Comparison of ENCODE assay signal across 23 cellular contexts in the genomic region with DNA sequence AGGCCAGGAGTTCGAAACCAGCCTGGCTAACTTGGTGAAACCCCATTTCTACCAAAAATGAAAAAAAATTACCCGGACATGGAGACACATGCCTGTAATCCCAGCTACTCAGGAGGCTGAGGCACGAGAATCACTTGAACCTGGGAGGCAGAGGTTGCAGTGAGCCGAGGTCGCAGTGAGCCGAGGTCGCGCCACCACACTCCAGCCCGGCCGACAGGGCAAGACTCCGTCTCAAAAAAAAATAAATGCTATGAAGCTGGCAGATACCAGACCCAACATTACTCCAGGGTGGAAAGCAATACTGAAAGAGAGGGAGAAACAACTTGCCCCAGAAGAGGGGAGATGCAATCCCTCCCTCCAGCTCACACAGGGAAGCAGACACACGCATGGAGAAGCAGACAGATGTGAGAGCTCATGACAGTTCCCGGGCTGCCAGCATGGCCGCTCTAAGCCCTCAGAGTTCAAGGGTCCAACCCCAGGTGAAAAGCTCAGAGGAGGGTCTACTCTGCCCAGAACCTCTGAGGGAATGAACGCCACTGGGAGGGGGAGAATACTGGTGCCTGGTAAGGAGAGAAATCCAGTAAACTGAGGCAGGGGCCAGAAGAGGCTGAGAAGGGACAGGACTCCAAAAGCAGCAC. TPM values are rescaled to one million over a fixed set of nuclear protein-coding genes. Genes with fewer than 3 reads are reported as not detected.
DNase-seq lines count a peak whose midpoint lies in the region; ATAC-seq and TF ChIP-seq lines count a peak whose summit lies in the region.
"Had no signal": no experiment of that assay in that cellular context is flagged by ENCODE, and none has a peak within 500 bp of the region (broad histone marks: within the 10 kb centered on the region; RNA-seq: fewer than 3 reads in every experiment).

No MANE protein-coding gene starts in this region.

- no peak overlapping the region for H4K8ac ChIP-seq in mesendoderm (ENCODE audit: low read depth, low read length)

- DNase-seq in activated naive CD4-positive, alpha-beta T cell treated with anti-CD3 and anti-CD28 coated beads for 36 hours, result no peak
- DNase-seq in osteoblast (ENCODE audit: insufficient read length, low spot score, missing footprints), result peak; percentile 10
- DNase-seq in sigmoid colon, result peak; percentile 25
- no peak for DNase-seq in left lobe of liver (ENCODE audit: low spot score)
- no peak for DNase-seq in naive thymus-derived CD4-positive, alpha-beta T cell
- DNase-seq in mesendoderm, result no peak
- DNase-seq: AML-193; C1 segment of cervical spinal cord; CD8-positive, alpha-beta T cell; IMR-90; NCI-H1105; NCI-H146; NCI-H2029; NCI-H226; NCI-H510A treated with DMSO at 0.1 percent for 48 hours; NCI-H748 treated with DMSO at 0.1 percent for 48 hours; SIG-M5 had no signal

- no peaks in the 10 kb centered on the region for H3K36me3 Mint-ChIP-seq in activated naive CD4-positive, alpha-beta T cell treated with anti-CD3 and anti-CD28 coated beads, Interleukin-2, amount 50 U/mL, for 24 hours
- H3K36me3 Mint-ChIP-seq in activated naive CD4-positive, alpha-beta T cell treated with anti-CD3 and anti-CD28 coated beads for 36 hours (ENCODE audit: low read depth), result no peaks in the 10 kb centered on the region
- H3K36me3 Mint-ChIP-seq in naive thymus-derived CD4-positive, alpha-beta T cell, result no peaks in the 10 kb centered on the region
- H3K36me3 Mint-ChIP-seq: CD8-positive, alpha-beta T cell had no signal

- intact Hi-C loops in activated naive CD4-positive, alpha-beta T cell treated with anti-CD3 and anti-CD28 coated beads for 36 hours (cut with micrococcal nuclease), result no loop called here
- intact Hi-C loops in sigmoid colon (cut with DNase I), result no loop called here
- intact Hi-C loops in naive thymus-derived CD4-positive, alpha-beta T cell (cut with micrococcal nuclease), result no loop called here

- 92 to 93% methylated on average over 15 of the region's 15 CpGs for WGBS in sigmoid colon, 2 donors
- WGBS in mesendoderm (ENCODE audit: extremely low coverage, insufficient coverage, low lambda C conversion rate), result no CpG with 5 or more reads among the region's 15 CpGs

- peaks cover 24% of the 10 kb centered on the region for H3K4me1 ChIP-seq in osteoblast (ENCODE audit: insufficient read depth, low read length)
- H3K4me1 ChIP-seq in sigmoid colon, result peaks cover 0 to 34% (median 30%) of the 10 kb centered on the region in 4 donors
- H3K4me1 ChIP-seq in naive thymus-derived CD4-positive, alpha-beta T cell (ENCODE audit: control insufficient read depth in 2 of 2, insufficient read depth in 2 of 2, low read length in 2 of 2), result peaks cover 0 to 3% of the 10 kb centered on the region in 2 donors
- peaks cover 17% of the 10 kb centered on the region for H3K4me1 ChIP-seq in mesendoderm (ENCODE audit: control insufficient read depth, low read depth, low read length)

- no peak overlapping the region for H3K9ac ChIP-seq in mesendoderm (ENCODE audit: low read length)
- H3K9ac ChIP-seq: KMS-11 had no signal

- H3K4me2 ChIP-seq in osteoblast (ENCODE audit: insufficient read depth, low read length) (no peak overlapping the region), mesendoderm (ENCODE audit: low read length) (no peak overlapping the region)
- H3K4me2 ChIP-seq: GM23338, KMS-11 had no signal

- no peak overlapping the region for H3K56ac ChIP-seq in mesendoderm (ENCODE audit: low read length)

- H3K9me3 Mint-ChIP-seq in activated naive CD4-positive, alpha-beta T cell treated with anti-CD3 and anti-CD28 coated beads, Interleukin-2, amount 50 U/mL, for 24 hours, result no peaks in the 10 kb centered on the region
- no peaks in the 10 kb centered on the region for H3K9me3 Mint-ChIP-seq in activated naive CD4-positive, alpha-beta T cell treated with anti-CD3 and anti-CD28 coated beads for 36 hours
- peaks cover 0 to 2% (median 0%) of the 10 kb centered on the region in 11 donors for H3K9me3 Mint-ChIP-seq in naive thymus-derived CD4-positive, alpha-beta T cell
- H3K9me3 Mint-ChIP-seq: CD8-positive, alpha-beta T cell; GM23338 had no signal

- no peak overlapping the region for H2BK5ac ChIP-seq in mesendoderm (ENCODE audit: low read length)

- no peak overlapping the region for H3K4me3 Mint-ChIP-seq in activated naive CD4-positive, alpha-beta T cell treated with anti-CD3 and anti-CD28 coated beads, Interleukin-2, amount 50 U/mL, for 24 hours
- no peak overlapping the region for H3K4me3 Mint-ChIP-seq in activated naive CD4-positive, alpha-beta T cell treated with anti-CD3 and anti-CD28 coated beads for 36 hours
- H3K4me3 Mint-ChIP-seq in naive thymus-derived CD4-positive, alpha-beta T cell, result no peak overlapping the region
- H3K4me3 Mint-ChIP-seq: CD8-positive, alpha-beta T cell; GM23338 had no signal

- TF ChIP-seq CTCF in osteoblast (IDR thresholded peaks at IDR 0.05; ENCODE audit: extremely low read depth, low read depth, low read length), result no peak
- no peak for TF ChIP-seq CTCF in sigmoid colon (IDR thresholded peaks at IDR 0.05)

- H3K79me2 ChIP-seq in osteoblast (ENCODE audit: insufficient read depth, low read length) (no peaks in the 10 kb centered on the region), mesendoderm (ENCODE audit: control insufficient read depth, insufficient read depth, low read length) (no peaks in the 10 kb centered on the region)

- no peaks in the 10 kb centered on the region for H3K36me3 ChIP-seq in osteoblast (ENCODE audit: insufficient read depth, low read length)
- no peaks in the 10 kb centered on the region for H3K36me3 ChIP-seq in sigmoid colon
- H3K36me3 ChIP-seq in naive thymus-derived CD4-positive, alpha-beta T cell (ENCODE audit: control insufficient read depth in 2 of 3, insufficient read depth in 3 of 3, low read length in 3 of 3), result no peaks in the 10 kb centered on the region
- H3K36me3 ChIP-seq in mesendoderm (ENCODE audit: control insufficient read depth, insufficient read depth, low read length), result no peaks in the 10 kb centered on the region
- H3K36me3 ChIP-seq: HAP-1 had no signal

- no peak for TF ChIP-seq POLR2A in sigmoid colon (IDR thresholded peaks at IDR 0.05)

- no peak overlapping the region for H2AFZ ChIP-seq in osteoblast (ENCODE audit: low read length)
- H2AFZ ChIP-seq: GM23338 had no signal

- peak overlapping the region; percentile 30 for H3K27ac Mint-ChIP-seq in activated naive CD4-positive, alpha-beta T cell treated with anti-CD3 and anti-CD28 coated beads, Interleukin-2, amount 50 U/mL, for 24 hours
- no peak overlapping the region for H3K27ac Mint-ChIP-seq in activated naive CD4-positive, alpha-beta T cell treated with anti-CD3 and anti-CD28 coated beads for 36 hours
- H3K27ac Mint-ChIP-seq in naive thymus-derived CD4-positive, alpha-beta T cell, result no peak overlapping the region
- H3K27ac Mint-ChIP-seq: CD8-positive, alpha-beta T cell; GM23338 had no signal

- H3K27me3 Mint-ChIP-seq in activated naive CD4-positive, alpha-beta T cell treated with anti-CD3 and anti-CD28 coated beads, Interleukin-2, amount 50 U/mL, for 24 hours, result peaks cover 6% of the 10 kb centered on the region
- peaks cover 19% of the 10 kb centered on the region for H3K27me3 Mint-ChIP-seq in activated naive CD4-positive, alpha-beta T cell treated with anti-CD3 and anti-CD28 coated beads for 36 hours (ENCODE audit: low read depth)
- H3K27me3 Mint-ChIP-seq in naive thymus-derived CD4-positive, alpha-beta T cell, result peaks cover 5 to 31% (median 19%) of the 10 kb centered on the region in 5 donors

- H3K23ac ChIP-seq in mesendoderm (ENCODE audit: low read length), result no peak overlapping the region

- no peak overlapping the region for H3K4ac ChIP-seq in mesendoderm (ENCODE audit: low read depth, low read length)

- no peak overlapping the region for H2BK15ac ChIP-seq in mesendoderm (replicated peaks; ENCODE audit: low read depth)

- CTCF ChIA-PET in activated naive CD4-positive, alpha-beta T cell treated with anti-CD3 and anti-CD28 coated beads for 36 hours (lab: Charles Lee), result interaction anchor here (0.6 to 6.0 kb wide), 2 partner anchors 80 to 122 kb away, joined by 4 to 69 read pairs; no protein-coding TSS in a partner anchor
- CTCF ChIA-PET in naive thymus-derived CD4-positive, alpha-beta T cell (lab: Charles Lee), result interaction anchor here (1.0 to 3.6 kb wide), 4 partner anchors 17 to 200 kb away, joined by 3 to 15 read pairs (median 4); no protein-coding TSS in a partner anchor

- no peak for ATAC-seq in left lobe of liver
- ATAC-seq in naive thymus-derived CD4-positive, alpha-beta T cell, result no peak
- ATAC-seq: CD8-positive, alpha-beta T cell; GM23338 had no signal

- no peak overlapping the region for H4K5ac ChIP-seq in mesendoderm (ENCODE audit: low read length)

- no peaks in the 10 kb centered on the region for H3K9me3 ChIP-seq in osteoblast (ENCODE audit: low read depth, low read length)
- H3K9me3 ChIP-seq in sigmoid colon, result no peaks in the 10 kb centered on the region
- no peaks in the 10 kb centered on the region for H3K9me3 ChIP-seq in naive thymus-derived CD4-positive, alpha-beta T cell (ENCODE audit: control insufficient read depth in 2 of 3, low read length in 3 of 3)
- H3K9me3 ChIP-seq: HAP-1 had no signal

- H2AK5ac ChIP-seq in mesendoderm (ENCODE audit: low read length), result no peak overlapping the region

- H3K4me1 Mint-ChIP-seq in activated naive CD4-positive, alpha-beta T cell treated with anti-CD3 and anti-CD28 coated beads, Interleukin-2, amount 50 U/mL, for 24 hours, result peaks cover 7% of the 10 kb centered on the region
- peaks cover 6% of the 10 kb centered on the region for H3K4me1 Mint-ChIP-seq in activated naive CD4-positive, alpha-beta T cell treated with anti-CD3 and anti-CD28 coated beads for 36 hours (ENCODE audit: low read depth)
- H3K4me1 Mint-ChIP-seq in naive thymus-derived CD4-positive, alpha-beta T cell, result peaks cover 0 to 15% (median 6%) of the 10 kb centered on the region in 7 donors

- no peak overlapping the region for H3K18ac ChIP-seq in mesendoderm (ENCODE audit: low read length)

- no peaks in the 10 kb centered on the region for H4K20me1 ChIP-seq in osteoblast (ENCODE audit: insufficient read depth, low read length)

- no peak overlapping the region for H2BK120ac ChIP-seq in mesendoderm (ENCODE audit: low read depth, low read length)

- no peaks in the 10 kb centered on the region for H3K79me1 ChIP-seq in mesendoderm (ENCODE audit: low read length)

- TF ChIP-seq EP300 in sigmoid colon (IDR thresholded peaks at IDR 0.05), result no peak

- POLR2A ChIA-PET in naive thymus-derived CD4-positive, alpha-beta T cell (lab: Charles Lee), result no interaction called here

- no peak overlapping the region for H3K27ac ChIP-seq in osteoblast (ENCODE audit: low read depth, low read length)
- H3K27ac ChIP-seq in sigmoid colon, result no peak overlapping the region
- H3K27ac ChIP-seq in naive thymus-derived CD4-positive, alpha-beta T cell (ENCODE audit: low read depth, low read length), result no peak overlapping the region
- no peak overlapping the region for H3K27ac ChIP-seq in mesendoderm (ENCODE audit: low read depth, low read length)
- H3K27ac ChIP-seq: KMS-11 had no signal

- H3K4me3 ChIP-seq in osteoblast (ENCODE audit: insufficient read depth, low read length) (no peak overlapping the region), sigmoid colon (no peak overlapping the region), mesendoderm (ENCODE audit: low read length) (no peak overlapping the region)
- H3K4me3 ChIP-seq in naive thymus-derived CD4-positive, alpha-beta T cell (ENCODE audit: low read length), result no peak overlapping the region
- H3K4me3 ChIP-seq: GM23338, HAP-1 had no signal

- H3K27me3 ChIP-seq in osteoblast (ENCODE audit: insufficient read depth, low read length) (peaks cover 9% of the 10 kb centered on the region), sigmoid colon (no peaks in the 10 kb centered on the region), mesendoderm (ENCODE audit: insufficient read depth, low read length, poor library complexity) (no peaks in the 10 kb centered on the region)
- peaks cover 0 to 3% of the 10 kb centered on the region in 2 donors for H3K27me3 ChIP-seq in naive thymus-derived CD4-positive, alpha-beta T cell (ENCODE audit: control insufficient read depth in 2 of 2, insufficient read depth in 2 of 2, low read length in 2 of 2)

RNA-seq across cellular contexts. Expression of a gene that starts 34.8 kb away (rescaled TPM):
- total RNA-seq in activated naive CD4-positive, alpha-beta T cell treated with anti-CD3 and anti-CD28 coated beads for 36 hours, result not detected
- total RNA-seq in osteoblast, result not detected in 2 replicates
- 1 to 10 TPM in 1 of 4 donors, under 1 TPM in 1, not detected in 2; 0.99 to 2.5 TPM for total RNA-seq in sigmoid colon
- polyA plus RNA-seq in sigmoid colon, result 100 to 1,000 TPM in 1 of 3 donors, 10 to 100 TPM in 2; 61.3 to 146 (median 93.6) TPM
- total RNA-seq in left lobe of liver, result 5.0 TPM
- total RNA-seq in naive thymus-derived CD4-positive, alpha-beta T cell, result not detected
- polyA plus RNA-seq in naive thymus-derived CD4-positive, alpha-beta T cell, result 1 to 10 TPM in 1 of 2 donors, under 1 TPM in 1; 0.15 to 1.3 TPM
- polyA plus RNA-seq in mesendoderm (2013, experiment 1 of 2), result 23.2 TPM
- polyA plus RNA-seq in mesendoderm (2013, experiment 2 of 2), result 22.0 TPM
- total RNA-seq: A172; CD8-positive, alpha-beta T cell; Daoy had no signal

Comparison
In these comparisons a context has a peak if more than half of its experiments do, and no peak if none do; other contexts are left out.
1. DNase-seq: peak in osteoblast (single experiment) and sigmoid colon (single experiment); none in activated naive CD4-positive, alpha-beta T cell treated with anti-CD3 and anti-CD28 coated beads for 36 hours (single experiment), left lobe of liver (single experiment), naive thymus-derived CD4-positive, alpha-beta T cell (0 of 9) and mesendoderm (single experiment).